8 cellular contexts compared by ENCODE assay signal in genomic region chr7:151429555-151430331, GRCh38. TPM values are rescaled to one million over a fixed set of nuclear protein-coding genes. Genes with fewer than 3 reads are reported as not detected.
A peak's percentile ranks its signal among the peaks of the same experiment; 100 is the strongest.
DNase-seq lines count a peak whose midpoint lies in the region.

No MANE protein-coding gene starts in this region.

- H3K9me3 Mint-ChIP-seq in activated T-cell treated with anti-CD3 and anti-CD28 coated beads, Interleukin-2, amount 50 U/mL, for 24 hours = no peaks in the 10 kb centered on the region

- H3K4me1 Mint-ChIP-seq in activated T-cell treated with anti-CD3 and anti-CD28 coated beads, Interleukin-2, amount 50 U/mL, for 24 hours (ENCODE audit: low read depth) = peaks cover 51% of the 10 kb centered on the region

- no peaks in the 10 kb centered on the region for H3K36me3 Mint-ChIP-seq in activated T-cell treated with anti-CD3 and anti-CD28 coated beads, Interleukin-2, amount 50 U/mL, for 24 hours (ENCODE audit: low read depth)

- H3K27me3 Mint-ChIP-seq in activated T-cell treated with anti-CD3 and anti-CD28 coated beads, Interleukin-2, amount 50 U/mL, for 24 hours = no peaks in the 10 kb centered on the region

- peak overlapping the region; percentile 81 for H3K27ac Mint-ChIP-seq in activated T-cell treated with anti-CD3 and anti-CD28 coated beads, Interleukin-2, amount 50 U/mL, for 24 hours

- H3K4me3 Mint-ChIP-seq in activated T-cell treated with anti-CD3 and anti-CD28 coated beads, Interleukin-2, amount 50 U/mL, for 24 hours = peak overlapping the region; percentile 39

- DNase-seq in DMS 273 (lab: John Stamatoyannopoulos, UW; ENCODE audit: unreplicated experiment) = peak; percentile 55
- no peak for DNase-seq in DMS 273 treated with DMSO at 0.1 percent for 48 hours (lab: John Stamatoyannopoulos, UW)
- DNase-seq in NCI-H1092 (lab: John Stamatoyannopoulos, UW) = peak; percentile 54
- peak; percentile 58 for DNase-seq in activated T-cell treated with anti-CD3 and anti-CD28 coated beads, Interleukin-2, amount 50 U/mL, for 24 hours
- peak; percentile 20 for DNase-seq in myocyte (ENCODE audit: low read depth)
- DNase-seq in hippocampal formation (lab: John Stamatoyannopoulos, UW) = no peak
- DNase-seq in inferior parietal cortex (ENCODE audit: extremely low spot score) = no peak
- DNase-seq in SIG-M5 (lab: John Stamatoyannopoulos, UW) = no peak

RNA-seq across cellular contexts. Expression of gene CRYGN, which starts 10.2 kb away (rescaled TPM):
- total RNA-seq in myocyte = 0.16 TPM in 1 of 2 replicates, not detected in the other
- polyA plus RNA-seq in myocyte (2012) = 0.06 TPM

RNA-seq across cellular contexts. Expression of gene WDR86, which starts 19.9 kb away (rescaled TPM):
- 0.42 TPM in 1 of 2 replicates, not detected in the other for total RNA-seq in myocyte
- 0.54 TPM for polyA plus RNA-seq in myocyte (2012)

Comparison
In these comparisons a context has a peak if more than half of its experiments do, and no peak if none do; other contexts are left out.
1. DNase-seq: peak in DMS 273 (single experiment), NCI-H1092 (single experiment), activated T-cell treated with anti-CD3 and anti-CD28 coated beads, Interleukin-2, amount 50 U/mL, for 24 hours (single experiment) and myocyte (single experiment); none in DMS 273 treated with DMSO at 0.1 percent for 48 hours (single experiment), hippocampal formation (0 of 2), inferior parietal cortex (single experiment) and SIG-M5 (single experiment).